In the genomic region with DNA sequence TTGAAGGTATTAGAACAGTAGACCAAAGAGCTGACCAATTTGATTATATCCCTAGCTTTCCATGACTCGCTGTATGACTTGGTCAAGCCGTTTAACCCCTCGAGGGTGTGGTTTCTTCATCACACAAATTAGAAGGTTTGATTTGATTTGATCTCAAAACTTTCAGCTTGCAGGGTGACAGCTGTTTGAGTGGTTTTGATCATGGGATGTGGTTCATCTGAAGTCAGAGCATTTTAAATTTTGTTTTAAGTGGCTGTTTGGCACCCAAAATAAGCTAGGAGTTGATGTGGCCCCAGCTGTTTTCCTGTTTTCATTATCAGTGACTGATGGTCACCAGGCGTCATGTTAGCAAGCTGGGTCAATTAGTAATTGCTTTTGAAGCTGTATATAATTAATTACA, we compare ENCODE assay signal across 8 cellular contexts. TPM values are rescaled to one million over a fixed set of nuclear protein-coding genes. Genes with fewer than 3 reads are reported as not detected.
A peak's percentile ranks its signal among the peaks of the same experiment; 100 is the strongest.
DNase-seq lines count a peak whose midpoint lies in the region; ATAC-seq, FAIRE-seq and TF ChIP-seq lines count a peak whose summit lies in the region.
"Not testable (repeated sequence)": the region's sequence is repeated elsewhere in the genome, so short reads cannot be mapped to it uniquely, and the experiment has no call there.

No MANE protein-coding gene starts in this region.

- POLR2A ChIA-PET in activated naive CD8-positive, alpha-beta T cell treated with anti-CD3 and anti-CD28 coated beads, Interleukin-2, amount 10 ng/mL, durations not matched to agents 7 days and 5 days (lab: Charles Lee): interaction anchor here (0.8 kb wide), 1 partner anchor 68 kb away, joined by 5 read pairs; a partner anchor contains a TSS
- POLR2A ChIA-PET in HepG2 (lab: Yijun Ruan, JAX): not testable (repeated sequence)

- not testable (repeated sequence) for H3K27me3 ChIP-seq in BLaER1; OCI-LY1 (ENCODE audit: insufficient read depth, low read length); HepG2 (ENCODE audit: control insufficient read depth in 1 of 2, insufficient read depth in 2 of 2, low read length in 2 of 2)

- 94% methylated on average over 4 of the region's 4 CpGs for WGBS in HepG2 (ENCODE audit: low lambda C conversion rate)

- not testable (repeated sequence) for ATAC-seq in activated naive CD8-positive, alpha-beta T cell treated with anti-CD3 and anti-CD28 coated beads, Interleukin-2, amount 10 ng/mL, durations not matched to agents 7 days and 5 days (ENCODE audit: low read depth); HepG2

- H3K9me3 ChIP-seq in BLaER1; OCI-LY1 (ENCODE audit: low read length); HepG2 (ENCODE audit: low read length): not testable (repeated sequence)

- BruUV-seq in HepG2 (replicated peaks; lab: Mats Ljungman, UMichigan): not testable (repeated sequence)

- H3K27me3 Mint-ChIP-seq in activated T-helper 1 cell treated with anti-CD3 and anti-CD28 coated beads, Interleukin-12 subunit alpha, Interleukin-12 subunit beta, Interleukin-2, Interleukin-4 antibody, amounts not matched to agents 30 ng/mL and 10 ng/mL and 1 ng/mL, durations not matched to agents 14 hours and 24 hours and 36 hours (ENCODE audit: insufficient read depth); activated naive CD8-positive, alpha-beta T cell treated with anti-CD3 and anti-CD28 coated beads, Interleukin-2, amount 10 ng/mL, durations not matched to agents 7 days and 5 days: not testable (repeated sequence)

- in situ Hi-C loops in HepG2 (cut with HindIII; ENCODE audit: extremely low pct_ligation_motif_present, low pct_unique_long_range_greater_than_20kb): not testable (repeated sequence)

- peaks cover 52% of the 10 kb centered on the region for H3K4me1 Mint-ChIP-seq in activated T-helper 1 cell treated with anti-CD3 and anti-CD28 coated beads, Interleukin-12 subunit alpha, Interleukin-12 subunit beta, Interleukin-2, Interleukin-4 antibody, amounts not matched to agents 30 ng/mL and 10 ng/mL and 1 ng/mL, durations not matched to agents 14 hours and 24 hours and 36 hours (ENCODE audit: low read depth)
- peaks cover 52% of the 10 kb centered on the region for H3K4me1 Mint-ChIP-seq in activated naive CD8-positive, alpha-beta T cell treated with anti-CD3 and anti-CD28 coated beads, Interleukin-2, amount 10 ng/mL, durations not matched to agents 7 days and 5 days

- H3K27ac ChIP-seq in BLaER1: peak overlapping the region; percentile 79
- peak overlapping the region; percentile 17 for H3K27ac ChIP-seq in OCI-LY1 (ENCODE audit: low read depth, low read length, poor library complexity, severe bottlenecking)
- not testable (repeated sequence) for H3K27ac ChIP-seq in HepG2 (ENCODE audit: extremely low read length, insufficient read depth, low read length)

- CTCF ChIA-PET in HepG2 (lab: Yijun Ruan, JAX; ENCODE audit: low intra/inter-chr PET ratio, low total read pairs): not testable (repeated sequence)

- H2AFZ ChIP-seq in OCI-LY1 (ENCODE audit: low read length); HepG2 (ENCODE audit: low read length): not testable (repeated sequence)

- not testable (repeated sequence) for H3K4me3 ChIP-seq in BLaER1; Jurkat, Clone E6-1 (ENCODE audit: low read length); OCI-LY1 (ENCODE audit: low read depth, low read length, poor library complexity, severe bottlenecking); HepG2 (replicated peaks in 1 of 3; ENCODE audit: insufficient read depth in 1 of 3, low read depth in 2 of 3, low read length in 3 of 3)

- peak overlapping the region; percentile 52 for H3K27ac Mint-ChIP-seq in activated T-helper 1 cell treated with anti-CD3 and anti-CD28 coated beads, Interleukin-12 subunit alpha, Interleukin-12 subunit beta, Interleukin-2, Interleukin-4 antibody, amounts not matched to agents 30 ng/mL and 10 ng/mL and 1 ng/mL, durations not matched to agents 14 hours and 24 hours and 36 hours
- H3K27ac Mint-ChIP-seq in activated naive CD8-positive, alpha-beta T cell treated with anti-CD3 and anti-CD28 coated beads, Interleukin-2, amount 10 ng/mL, durations not matched to agents 7 days and 5 days: peak overlapping the region; percentile 73

- TF ChIP-seq RAD21 in HepG2 (CRISPR knock-in tag; IDR thresholded peaks at IDR 0.05): not testable (repeated sequence)

- H3K9ac ChIP-seq in BLaER1; OCI-LY1 (ENCODE audit: low read length); HepG2 (ENCODE audit: insufficient read depth, low read depth, low read length): not testable (repeated sequence)

- FAIRE-seq in HepG2 (lab: Jason Lieb, UNC): not testable (repeated sequence)

- not testable (repeated sequence) for H3K79me2 ChIP-seq in OCI-LY1 (ENCODE audit: insufficient read depth, low read length); HepG2 (ENCODE audit: insufficient read depth, low read length)

- not testable (repeated sequence) for H4K20me1 ChIP-seq in BLaER1; OCI-LY1 (ENCODE audit: insufficient read depth, low read length); HepG2 (ENCODE audit: insufficient read depth, low read length)

- intact Hi-C loops in activated T-helper 1 cell treated with anti-CD3 and anti-CD28 coated beads, Interleukin-12 subunit alpha, Interleukin-12 subunit beta, Interleukin-2, Interleukin-4 antibody, amounts not matched to agents 30 ng/mL and 10 ng/mL and 1 ng/mL, durations not matched to agents 14 hours and 24 hours and 36 hours (cut with micrococcal nuclease): loop anchor here (5.0 kb wide), 3 partner anchors 43 to 127 kb away; a partner anchor contains a TSS
- intact Hi-C loops in HepG2 (cut with micrococcal nuclease; ENCODE audit: unreplicated experiment): loop anchor here (5.0 kb wide), 1 partner anchor 68 kb away; a partner anchor contains a TSS

- H3K4me2 ChIP-seq in BLaER1: peak overlapping the region; percentile 92
- not testable (repeated sequence) for H3K4me2 ChIP-seq in OCI-LY1 (ENCODE audit: low read length); HepG2 (ENCODE audit: low read depth, low read length)

- H3K9me3 Mint-ChIP-seq in activated T-helper 1 cell treated with anti-CD3 and anti-CD28 coated beads, Interleukin-12 subunit alpha, Interleukin-12 subunit beta, Interleukin-2, Interleukin-4 antibody, amounts not matched to agents 30 ng/mL and 10 ng/mL and 1 ng/mL, durations not matched to agents 14 hours and 24 hours and 36 hours; activated naive CD8-positive, alpha-beta T cell treated with anti-CD3 and anti-CD28 coated beads, Interleukin-2, amount 10 ng/mL, durations not matched to agents 7 days and 5 days: not testable (repeated sequence)

- peaks cover 17% of the 10 kb centered on the region for H3K36me3 Mint-ChIP-seq in activated T-helper 1 cell treated with anti-CD3 and anti-CD28 coated beads, Interleukin-12 subunit alpha, Interleukin-12 subunit beta, Interleukin-2, Interleukin-4 antibody, amounts not matched to agents 30 ng/mL and 10 ng/mL and 1 ng/mL, durations not matched to agents 14 hours and 24 hours and 36 hours (ENCODE audit: low read depth)
- peaks cover 18% of the 10 kb centered on the region for H3K36me3 Mint-ChIP-seq in activated naive CD8-positive, alpha-beta T cell treated with anti-CD3 and anti-CD28 coated beads, Interleukin-2, amount 10 ng/mL, durations not matched to agents 7 days and 5 days

- peaks cover 81% of the 10 kb centered on the region for H3K4me1 ChIP-seq in BLaER1
- peaks cover 50% of the 10 kb centered on the region for H3K4me1 ChIP-seq in OCI-LY1 (ENCODE audit: insufficient read depth, low read length, severe bottlenecking)
- peaks cover 33% of the 10 kb centered on the region for H3K4me1 ChIP-seq in HepG2 (ENCODE audit: insufficient read depth, low read length)

- peaks cover 11% of the 10 kb centered on the region for H3K36me3 ChIP-seq in BLaER1
- H3K36me3 ChIP-seq in OCI-LY1 (ENCODE audit: insufficient read depth, low read length); HepG2 (replicated peaks in 1 of 2; ENCODE audit: control insufficient read depth in 1 of 2, insufficient read depth in 2 of 2, low read length in 2 of 2): not testable (repeated sequence)

- H3K4me3 Mint-ChIP-seq in activated T-helper 1 cell treated with anti-CD3 and anti-CD28 coated beads, Interleukin-12 subunit alpha, Interleukin-12 subunit beta, Interleukin-2, Interleukin-4 antibody, amounts not matched to agents 30 ng/mL and 10 ng/mL and 1 ng/mL, durations not matched to agents 14 hours and 24 hours and 36 hours: not testable (repeated sequence)
- peak overlapping the region; percentile 65 for H3K4me3 Mint-ChIP-seq in activated naive CD8-positive, alpha-beta T cell treated with anti-CD3 and anti-CD28 coated beads, Interleukin-2, amount 10 ng/mL, durations not matched to agents 7 days and 5 days

- TF ChIP-seq POLR2A in HepG2 (IDR thresholded peaks at IDR 0.05; ENCODE audit: insufficient read depth in 1 of 2, low read depth in 2 of 2, low read length in 2 of 2): not testable (repeated sequence)

- TF ChIP-seq CTCF in OCI-LY1 (IDR thresholded peaks at IDR 0.05; ENCODE audit: low read length); HepG2 (CRISPR knock-in tag; IDR thresholded peaks at IDR 0.05): not testable (repeated sequence)

- H3K9me2 ChIP-seq in OCI-LY1 (ENCODE audit: low read depth, low read length): not testable (repeated sequence)

- TF ChIP-seq EP300 in HepG2 (IDR thresholded peaks at IDR 0.05; ENCODE audit: low read depth in 2 of 2, low read length in 2 of 2); HepG2 (CRISPR knock-in tag; IDR thresholded peaks at IDR 0.05; ENCODE audit: borderline replicate concordance): not testable (repeated sequence)

- DNase-seq in ELR (ENCODE audit: low read depth) (peak; percentile 15), T-helper 22 cell (ENCODE audit: low read depth) (peak; percentile 2)
- DNase-seq in Jurkat, Clone E6-1 (ENCODE audit: low read depth, low spot score): peak; percentile 47
- DNase-seq in activated T-helper 1 cell treated with anti-CD3 and anti-CD28 coated beads, Interleukin-12 subunit alpha, Interleukin-12 subunit beta, Interleukin-2, Interleukin-4 antibody, amounts not matched to agents 30 ng/mL and 10 ng/mL and 1 ng/mL, durations not matched to agents 14 hours and 24 hours and 36 hours (ENCODE audit: low spot score); activated naive CD8-positive, alpha-beta T cell treated with anti-CD3 and anti-CD28 coated beads, Interleukin-2, amount 10 ng/mL, durations not matched to agents 7 days and 5 days; HepG2 (ENCODE audit: low spot score): not testable (repeated sequence)

- H3F3A ChIP-seq in OCI-LY1 (ENCODE audit: insufficient read depth, low read length): not testable (repeated sequence)

RNA-seq across cellular contexts. Expression of a gene that starts 52.4 kb away (rescaled TPM):
- 18.5 TPM for polyA plus RNA-seq in Jurkat, Clone E6-1 (2012; ENCODE audit: insufficient read depth, insufficient read length)
- 38.6 and 40.6 TPM in 2 replicates for total RNA-seq in activated T-helper 1 cell treated with anti-CD3 and anti-CD28 coated beads, Interleukin-12 subunit alpha, Interleukin-12 subunit beta, Interleukin-2, Interleukin-4 antibody, amounts not matched to agents 30 ng/mL and 10 ng/mL and 1 ng/mL, durations not matched to agents 14 hours and 24 hours and 36 hours
- total RNA-seq in activated naive CD8-positive, alpha-beta T cell treated with anti-CD3 and anti-CD28 coated beads, Interleukin-2, amount 10 ng/mL, durations not matched to agents 7 days and 5 days: 10 to 100 TPM; 35.8 to 37.7 TPM
- 14.4 and 17.6 TPM in 2 replicates for total RNA-seq in HepG2 (2016; rRNA removed; fragmentation: Illumina TruSeq; extraction: Trizol)
- total RNA-seq in HepG2 (2016; cell fraction: cytosol; rRNA removed; fragmentation: Illumina TruSeq; extraction: Trizol; ENCODE audit: low read depth): 52.4 and 52.6 TPM in 2 replicates
- 14.9 and 17.3 TPM in 2 replicates for total RNA-seq in HepG2 (2016; cell fraction: insoluble cytoplasmic fraction; rRNA removed; fragmentation: Illumina TruSeq; extraction: Trizol)
- total RNA-seq in HepG2 (2016; cell fraction: membrane; rRNA removed; fragmentation: Illumina TruSeq; extraction: Trizol): 23.8 and 25.0 TPM in 2 replicates
- 11.9 and 12.8 TPM in 2 replicates for total RNA-seq in HepG2 (2016; cell fraction: nucleus; rRNA removed; fragmentation: Illumina TruSeq; extraction: Trizol)
- polyA plus RNA-seq in HepG2 (2011; rRNA removed): 7.3 and 9.2 TPM in 2 replicates
- polyA plus RNA-seq in HepG2 (2011; cell fraction: cytosol; rRNA removed): 4.0 and 6.6 TPM in 2 replicates
- polyA plus RNA-seq in HepG2 (2011; cell fraction: nucleus; rRNA removed): 4.0 and 5.2 TPM in 2 replicates
- polyA plus RNA-seq in HepG2 (2012): 9.3 and 10.4 TPM in 2 replicates
- 5.6 and 5.7 TPM in 2 replicates for polyA plus RNA-seq in HepG2 (2016; cell fraction: cytosol; fragmentation: Illumina TruSeq; extraction: Trizol; ENCODE audit: low read depth)
- 13.3 and 13.7 TPM in 2 replicates for polyA plus RNA-seq in HepG2 (2016; cell fraction: insoluble cytoplasmic fraction; fragmentation: Illumina TruSeq; extraction: Trizol; ENCODE audit: low read depth)
- polyA plus RNA-seq in HepG2 (2016; cell fraction: membrane; fragmentation: Illumina TruSeq; extraction: Trizol; ENCODE audit: low read depth): 10.8 and 11.4 TPM in 2 replicates
- 12.2 and 13.7 TPM in 2 replicates for polyA plus RNA-seq in HepG2 (2016; cell fraction: nucleus; fragmentation: Illumina TruSeq; extraction: Trizol; ENCODE audit: insufficient read depth, low read depth)
- 3.6 and 4.7 TPM in 2 replicates for polyA minus RNA-seq in HepG2 (2011; rRNA and poly(A)+ RNA removed; ENCODE audit: low replicate concordance)
- 4.5 and 5.6 TPM in 2 replicates for polyA minus RNA-seq in HepG2 (2011; cell fraction: cytosol; rRNA and poly(A)+ RNA removed)
- polyA minus RNA-seq in HepG2 (2011; cell fraction: nucleus; rRNA and poly(A)+ RNA removed): 12.9 and 14.2 TPM in 2 replicates
